Comparison of ENCODE assay signal across 8 cellular contexts in genomic region chr6:16331328-16332174, GRCh38.
DNase-seq lines count a peak whose midpoint lies in the region; ATAC-seq and TF ChIP-seq lines count a peak whose summit lies in the region.

No MANE protein-coding gene starts in this region.

- H3K27me3 Mint-ChIP-seq in naive thymus-derived CD8-positive, alpha-beta T cell, result no peaks in the 10 kb centered on the region

- DNase-seq in AG08395 (ENCODE audit: low spot score) (peak; percentile 79), NOMO-1 treated with DMSO at 0.1 percent for 48 hours (lab: John Stamatoyannopoulos, UW; ENCODE audit: unreplicated experiment) (peak; percentile 77), erythroblast (lab: John Stamatoyannopoulos, UW) (peak; percentile 74 to 85)
- DNase-seq in activated CD8-positive, alpha-beta memory T cell treated with anti-CD3 and anti-CD28 coated beads, Interleukin-2, amount 50 U/mL, for 48 hours, result peak; percentile 84
- DNase-seq in naive thymus-derived CD8-positive, alpha-beta T cell, result peak; percentile 29 to 73 (median 60)
- DNase-seq in stimulated activated naive CD4-positive, alpha-beta T cell treated with Interleukin-2 at 50 U/mL for 16 hours (lab: John Stamatoyannopoulos, UW), result peak; percentile 53

- H3K27ac Mint-ChIP-seq in naive thymus-derived CD8-positive, alpha-beta T cell, result no peak overlapping the region

- ATAC-seq in GM18520 (IDR thresholded peaks at IDR 0.05; ENCODE audit: unreplicated experiment) (peak; percentile 30), HG03460 (IDR thresholded peaks at IDR 0.05; ENCODE audit: unreplicated experiment) (peak; percentile 51)
- ATAC-seq in naive thymus-derived CD8-positive, alpha-beta T cell, result peak; percentile 71 to 74

- peaks cover 0 to 2% (median under 1%) of the 10 kb centered on the region in 4 donors for H3K4me1 Mint-ChIP-seq in naive thymus-derived CD8-positive, alpha-beta T cell

- POLR2A ChIA-PET in naive thymus-derived CD8-positive, alpha-beta T cell (lab: Charles Lee), result interaction anchor here (0.6 to 1.4 kb wide), 3 partner anchors 9 to 15 kb away, joined by 3 to 9 read pairs (median 3); no protein-coding TSS in a partner anchor

- no peaks in the 10 kb centered on the region for H3K9me3 Mint-ChIP-seq in naive thymus-derived CD8-positive, alpha-beta T cell

- no peak for TF ChIP-seq POLR2A in erythroblast (IDR thresholded peaks at IDR 0.05; ENCODE audit: low read length)

- peaks cover 0 to 6% (median 4%) of the 10 kb centered on the region in 3 donors for H3K36me3 Mint-ChIP-seq in naive thymus-derived CD8-positive, alpha-beta T cell

- H3K4me3 Mint-ChIP-seq in naive thymus-derived CD8-positive, alpha-beta T cell, result no peak overlapping the region

Comparison
In these comparisons a context has a peak if more than half of its experiments do, and no peak if none do; other contexts are left out.
1. Peak in every context shown above with its lines: DNase-seq and ATAC-seq.